3 cellular contexts compared by ENCODE assay signal in the genomic region with DNA sequence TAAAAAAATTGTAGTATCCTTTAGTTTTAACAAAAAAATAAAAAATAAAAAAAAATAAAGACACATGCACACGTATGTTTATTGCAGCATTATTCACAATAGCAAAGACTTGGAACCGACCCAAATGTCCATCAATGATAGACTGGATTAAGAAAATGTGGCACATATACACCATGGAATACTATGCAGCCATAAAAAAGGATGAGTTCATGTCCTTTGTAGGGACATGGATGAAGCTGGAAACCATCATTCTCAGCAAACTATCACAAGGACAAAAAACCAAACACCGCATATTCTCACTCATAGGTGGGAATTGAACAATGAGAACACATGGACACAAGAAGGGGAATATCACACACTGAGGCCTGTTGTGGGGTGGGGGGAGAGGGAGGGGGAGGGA.
DNase-seq lines count a peak whose midpoint lies in the region; ATAC-seq, FAIRE-seq and TF ChIP-seq lines count a peak whose summit lies in the region.
"Not testable (repeated sequence)": the region's sequence is repeated elsewhere in the genome, so short reads cannot be mapped to it uniquely, and the experiment has no call there.

No MANE protein-coding gene starts in this region.

- not testable (repeated sequence) for H3K9me3 ChIP-seq in HEK293 (ENCODE audit: control insufficient read depth, insufficient read depth, low read depth, low read length); K562 (replicated peaks; ENCODE audit: control insufficient read depth, insufficient read depth, low read depth, low read length)

- not testable (repeated sequence) for H2AFZ ChIP-seq in K562 (ENCODE audit: low read depth, low read length)

- not testable (repeated sequence) for H3K79me2 ChIP-seq in K562 (ENCODE audit: control insufficient read depth, insufficient read depth, low read length)

- TF ChIP-seq POLR2A in K562 (conservative IDR thresholded peaks at IDR 0.05): not testable (repeated sequence)

- not testable (repeated sequence) for H3K9ac ChIP-seq in K562 (ENCODE audit: insufficient read depth in 1 of 2, low read depth in 2 of 2, low read length in 2 of 2)

- not testable (repeated sequence) for TF ChIP-seq CTCF in HEK293 (tag by site-specific recombination; IDR thresholded peaks at IDR 0.05); K562 (IDR thresholded peaks at IDR 0.05 in 2 of 3, conservative IDR thresholded peaks at IDR 0.05 in 1 of 3; ENCODE audit: insufficient read depth in 2 of 3, low read depth in 1 of 3, low read length in 3 of 3); foreskin keratinocyte (conservative IDR thresholded peaks at IDR 0.05)

- intact Hi-C loops in K562 (cut with micrococcal nuclease): not testable (repeated sequence)

- not testable (repeated sequence) for TF ChIP-seq EP300 in K562 (IDR thresholded peaks at IDR 0.05; ENCODE audit: low read length)

- CTCF ChIA-PET in HEK293 (lab: Yijun Ruan, JAX); K562 (lab: Yijun Ruan, JAX; ENCODE audit: low intra/inter-chr PET ratio): not testable (repeated sequence)

- H3K27ac ChIP-seq in HEK293 (ENCODE audit: extremely low read depth, low read depth, low read length); K562 (ENCODE audit: extremely low read depth, low read depth, low read length); foreskin keratinocyte: not testable (repeated sequence)

- not testable (repeated sequence) for BruUV-seq in K562 (replicated peaks; lab: Mats Ljungman, UMichigan)

- not testable (repeated sequence) for H3K4me1 ChIP-seq in HEK293 (ENCODE audit: control insufficient read depth, insufficient read depth, low read length); K562 (replicated peaks in 1 of 2; ENCODE audit: control insufficient read depth in 2 of 2, insufficient read depth in 2 of 2, low read length in 2 of 2); foreskin keratinocyte

- not testable (repeated sequence) for H3K4me2 ChIP-seq in K562 (ENCODE audit: insufficient read depth, low read length)

- H3K4me3 ChIP-seq in HEK293 (ENCODE audit: low read depth, low read length); K562: not testable (repeated sequence)

- not testable (repeated sequence) for H3K36me3 ChIP-seq in HEK293 (ENCODE audit: control insufficient read depth in 2 of 2, insufficient read depth in 1 of 2, low read length in 2 of 2); K562 (ENCODE audit: control insufficient read depth, insufficient read depth, low read length)

- peaks cover 4 to 13% of the 10 kb centered on the region in 2 experiments; a peak in 3 of 5 replicates for H3K27me3 ChIP-seq in K562 (ENCODE audit: control insufficient read depth in 2 of 2, insufficient read depth in 2 of 2, low read length in 2 of 2)
- H3K27me3 ChIP-seq in foreskin keratinocyte: not testable (repeated sequence)

- H4K20me1 ChIP-seq in K562 (replicated peaks; ENCODE audit: control insufficient read depth, insufficient read depth, low read length): not testable (repeated sequence)

- WGBS in K562 (ENCODE audit: insufficient coverage, low coverage, missing lambda C conversion rate): 0% methylated on average over 1 of the region's 3 CpGs

- POLR2A ChIA-PET in HEK293 (lab: Yijun Ruan, JAX); K562 (lab: Yijun Ruan, JAX): not testable (repeated sequence)

- DNase-seq in K562 (ENCODE audit: extremely low read depth in 1 of 4, low spot score in 3 of 4); foreskin keratinocyte: not testable (repeated sequence)

- not testable (repeated sequence) for H3K9me1 ChIP-seq in K562 (ENCODE audit: control insufficient read depth, insufficient read depth, low read length)

- not testable (repeated sequence) for TF ChIP-seq RAD21 in K562 (CRISPR knock-in tag; conservative IDR thresholded peaks at IDR 0.05 in 1 of 2, IDR thresholded peaks at IDR 0.05 in 1 of 2)

- FAIRE-seq in K562 (lab: Jason Lieb, UNC): not testable (repeated sequence)

- in situ Hi-C loops in K562 (cut with MboI): not testable (repeated sequence)

- ATAC-seq in K562: not testable (repeated sequence)
- peak; percentile 41 for ATAC-seq in foreskin keratinocyte

TF ChIP-seq in HEK293, 187 proteins besides CTCF, POLR2A, EP300 and RAD21:
- TF ChIP-seq ZNF146 (tag by site-specific recombination; IDR thresholded peaks at IDR 0.05): peak; percentile 71
TF ChIP-seq in HEK293: peak in this region for 1; not testable (repeated sequence) for 186.

TF ChIP-seq in K562, 482 proteins besides CTCF, POLR2A, EP300 and RAD21:
- peak; percentile 51 for TF ChIP-seq ZNF146 (CRISPR knock-in tag; IDR thresholded peaks at IDR 0.05; ENCODE audit: unreplicated experiment)
